8 cellular contexts compared by ENCODE assay signal in the genomic region with DNA sequence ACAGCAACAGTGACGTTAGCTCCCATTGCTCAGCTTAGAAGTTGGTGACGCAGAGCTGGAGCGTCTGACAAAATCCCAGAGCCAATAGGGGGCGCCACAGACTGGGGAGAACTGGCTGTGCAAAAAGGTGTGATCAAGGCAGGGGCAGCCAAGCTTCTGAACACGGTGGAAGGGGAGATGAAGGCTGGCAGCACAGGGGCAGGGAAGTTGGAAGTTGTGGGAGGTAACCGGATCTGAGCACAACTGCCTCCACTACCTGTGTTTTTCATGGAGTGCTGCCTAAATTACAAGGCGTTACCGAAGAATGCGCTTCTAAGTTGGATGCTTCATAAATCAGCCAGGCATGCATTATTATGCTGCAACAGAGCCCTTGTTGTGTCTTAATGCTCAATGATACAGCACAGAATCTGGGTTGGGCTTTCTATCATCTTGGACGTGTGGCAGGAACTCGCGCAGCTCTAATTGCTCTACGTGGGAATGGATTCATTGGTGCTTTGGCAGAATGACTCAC.
DNase-seq lines count a peak whose midpoint lies in the region; FAIRE-seq and TF ChIP-seq lines count a peak whose summit lies in the region.

No MANE protein-coding gene starts in this region.

- no peak overlapping the region for H3K27ac ChIP-seq in effector memory CD4-positive, alpha-beta T cell (ENCODE audit: insufficient read depth, low read length, poor library complexity, severe bottlenecking)
- no peak overlapping the region for H3K27ac ChIP-seq in spleen

- intact Hi-C loops in lower leg skin (cut with DNase I; ENCODE audit: low total_unique reads), result no loop called here
- intact Hi-C loops in spleen (cut with DNase I; ENCODE audit: low total_unique reads), result no loop called here

- H3K9me3 ChIP-seq in effector memory CD4-positive, alpha-beta T cell (ENCODE audit: control insufficient read depth, low read length), result no peaks in the 10 kb centered on the region
- H3K9me3 ChIP-seq in spleen, result no peaks in the 10 kb centered on the region

- H3K4me1 ChIP-seq in effector memory CD4-positive, alpha-beta T cell (ENCODE audit: control insufficient read depth, insufficient read depth, low read length, poor library complexity, severe bottlenecking), result no peaks in the 10 kb centered on the region
- H3K4me1 ChIP-seq in spleen, result no peaks in the 10 kb centered on the region

- 49 to 54% methylated on average over 13 of the region's 13 CpGs for WGBS in lower leg skin, 2 donors
- WGBS in spleen, 5 donors, result 70 to 76% (median 76%) methylated on average over 13 of the region's 13 CpGs

- POLR2A ChIA-PET in GM10248 (lab: Yijun Ruan, JAX), result no interaction called here

- H3K27me3 ChIP-seq in effector memory CD4-positive, alpha-beta T cell (replicated peaks; ENCODE audit: control insufficient read depth, insufficient read depth, low read length, poor library complexity, severe bottlenecking), result no peaks in the 10 kb centered on the region
- H3K27me3 ChIP-seq in spleen (replicated peaks in 1 of 7), result no peaks in the 10 kb centered on the region

- FAIRE-seq in RCC 7860 (lab: Jason Lieb, UNC), result no peak

- DNase-seq in GM10248 (ENCODE audit: extremely low spot score) (no peak), amniotic epithelial cell (ENCODE audit: low read depth) (peak; percentile 83), lower leg skin (ENCODE audit: low spot score in 2 of 2) (peak; percentile 21 to 87), spleen (no peak), RCC 7860 (ENCODE audit: low spot score) (no peak), dermis blood vessel endothelial cell (no peak)
- no peak for DNase-seq in effector memory CD4-positive, alpha-beta T cell

- no peaks in the 10 kb centered on the region for H3K36me3 ChIP-seq in effector memory CD4-positive, alpha-beta T cell (ENCODE audit: control insufficient read depth, insufficient read depth, low read length)
- no peaks in the 10 kb centered on the region for H3K36me3 ChIP-seq in spleen

- H3K4me3 ChIP-seq in lower leg skin (ENCODE audit: low read depth, poor library complexity, severe bottlenecking), result no peak overlapping the region
- H3K4me3 ChIP-seq in effector memory CD4-positive, alpha-beta T cell (ENCODE audit: insufficient read depth, low read depth, low read length, poor library complexity, severe bottlenecking), result no peak overlapping the region
- no peak overlapping the region for H3K4me3 ChIP-seq in spleen

- CTCF ChIA-PET in GM10248 (lab: Yijun Ruan, JAX), result interaction anchor here (1.0 to 1.3 kb wide), 4 partner anchors 9 to 1576 kb away, joined by 3 to 5 read pairs (median 4); no protein-coding TSS in a partner anchor

- TF ChIP-seq POLR2A in lower leg skin (IDR thresholded peaks at IDR 0.05), result no peak
- no peak for TF ChIP-seq POLR2A in spleen (IDR thresholded peaks at IDR 0.05)

- TF ChIP-seq CTCF in GM10248 (IDR thresholded peaks at IDR 0.05; ENCODE audit: control extremely low read depth, extremely low read depth, low read depth, missing control alignments) (peak; percentile 22), LNCAP (IDR thresholded peaks at IDR 0.05) (peak; percentile 35; the same call in 1 of the 2 replicates), lower leg skin (IDR thresholded peaks at IDR 0.05) (no peak), spleen (IDR thresholded peaks at IDR 0.05 in 8 of 11, conservative IDR thresholded peaks at IDR 0.05 in 3 of 11) (peak in 1 of 11 experiments; percentile 18)

Comparison
In these comparisons a context has a peak if more than half of its experiments do, and no peak if none do; other contexts are left out.
1. DNase-seq: peak in amniotic epithelial cell (single experiment) and lower leg skin (2 of 2); none in GM10248 (single experiment), effector memory CD4-positive, alpha-beta T cell (0 of 3), spleen (single experiment), RCC 7860 (single experiment) and dermis blood vessel endothelial cell (single experiment).
2. CTCF ChIP-seq: peak in GM10248 (single experiment) and LNCAP (single experiment); none in lower leg skin (0 of 3).